Comparison of ENCODE assay signal across 25 cellular contexts in genomic region chr4:156194896-156195295, GRCh38.
"Had no signal": no experiment of that assay in that cellular context is flagged by ENCODE, and none has a peak within 500 bp of the region (broad histone marks: within the 10 kb centered on the region; RNA-seq: fewer than 3 reads in every experiment).

No MANE protein-coding gene starts in this region.

- H3K27ac ChIP-seq: colonic mucosa, gastrocnemius medialis, heart left ventricle, left ventricle myocardium inferior, stomach had no signal

- H3K9me3 ChIP-seq: colonic mucosa, gastrocnemius medialis, heart left ventricle, left ventricle myocardium inferior, mucosa of descending colon, stomach had no signal

- DNase-seq: activated B cell treated with CpG ODN at 0.5 μM for 24 hours; activated CD4-positive, alpha-beta T cell treated with anti-CD3 and anti-CD28 coated beads for 48 hours; activated CD8-positive, alpha-beta T cell treated with anti-CD3 and anti-CD28 coated beads for 36 hours; activated effector memory CD4-positive, alpha-beta T cell treated with Interleukin-2 at 50 U/mL for 16 hours; activated naive CD4-positive, alpha-beta T cell treated with anti-CD3 and anti-CD28 coated beads, Interleukin-2, amount 10 ng/mL, durations not matched to agents 7 days and 5 days; activated naive CD8-positive, alpha-beta T cell treated with anti-CD3 and anti-CD28 coated beads, Interleukin-2, amount 50 U/mL, for 24 hours; activated T-cell treated with anti-CD3 and anti-CD28 coated beads, Interleukin-2, amount 50 U/mL, for 4 hours; anterior cingulate cortex; colonic mucosa; erythroblast; gastrocnemius medialis; heart left ventricle; left ventricle myocardium inferior; mucosa of descending colon; naive B cell; right cardiac atrium; stimulated activated CD4-positive, alpha-beta T cell treated with anti-CD3 and anti-CD28 coated beads, Interleukin-4, amount 100 ng/mL, for 1 hour; stomach had no signal

- H3K9me3 Mint-ChIP-seq: activated B cell treated with CpG ODN at 0.5 μM for 24 hours; activated CD8-positive, alpha-beta T cell treated with anti-CD3 and anti-CD28 coated beads for 36 hours; activated naive CD4-positive, alpha-beta T cell treated with anti-CD3 and anti-CD28 coated beads, Interleukin-2, amount 10 ng/mL, durations not matched to agents 7 days and 5 days; activated naive CD8-positive, alpha-beta T cell treated with anti-CD3 and anti-CD28 coated beads, Interleukin-2, amount 50 U/mL, for 24 hours; naive B cell; neural crest cell had no signal

- H3K4me1 ChIP-seq: colonic mucosa, heart left ventricle, left ventricle myocardium inferior, stomach had no signal

- H3K4me3 ChIP-seq: colonic mucosa, gastrocnemius medialis, heart left ventricle, left ventricle myocardium inferior, mucosa of descending colon, skin epidermis, stomach had no signal

- H3K27ac Mint-ChIP-seq: activated B cell treated with CpG ODN at 0.5 μM for 24 hours; activated CD8-positive, alpha-beta T cell treated with anti-CD3 and anti-CD28 coated beads for 36 hours; activated naive CD4-positive, alpha-beta T cell treated with anti-CD3 and anti-CD28 coated beads, Interleukin-2, amount 10 ng/mL, durations not matched to agents 7 days and 5 days; activated naive CD8-positive, alpha-beta T cell treated with anti-CD3 and anti-CD28 coated beads, Interleukin-2, amount 50 U/mL, for 24 hours; memory B cell; stimulated activated effector memory CD8-positive, alpha-beta T cell treated with anti-CD3 and anti-CD28 coated beads, Interleukin-12 subunit alpha, Interleukin-12 subunit beta, amount 100 ng/mL, for 72 hours; type B pancreatic cell had no signal

- H3K36me3 ChIP-seq: colonic mucosa, gastrocnemius medialis, heart left ventricle, left ventricle myocardium inferior, stomach had no signal

- H3K27me3 Mint-ChIP-seq: activated B cell treated with CpG ODN at 0.5 μM for 24 hours; activated CD8-positive, alpha-beta T cell treated with anti-CD3 and anti-CD28 coated beads for 36 hours; activated naive CD4-positive, alpha-beta T cell treated with anti-CD3 and anti-CD28 coated beads, Interleukin-2, amount 10 ng/mL, durations not matched to agents 7 days and 5 days; activated naive CD8-positive, alpha-beta T cell treated with anti-CD3 and anti-CD28 coated beads, Interleukin-2, amount 50 U/mL, for 24 hours; brain; central memory CD8-positive, alpha-beta T cell; memory B cell; naive B cell; type B pancreatic cell had no signal

- H3K36me3 Mint-ChIP-seq: activated naive CD4-positive, alpha-beta T cell treated with anti-CD3 and anti-CD28 coated beads, Interleukin-2, amount 10 ng/mL, durations not matched to agents 7 days and 5 days; brain; memory B cell; naive B cell; stimulated activated effector memory CD8-positive, alpha-beta T cell treated with anti-CD3 and anti-CD28 coated beads, Interleukin-12 subunit alpha, Interleukin-12 subunit beta, amount 100 ng/mL, for 72 hours; type B pancreatic cell had no signal

- H3K4me1 Mint-ChIP-seq: activated B cell treated with CpG ODN at 0.5 μM for 24 hours; activated naive CD4-positive, alpha-beta T cell treated with anti-CD3 and anti-CD28 coated beads, Interleukin-2, amount 10 ng/mL, durations not matched to agents 7 days and 5 days; activated naive CD8-positive, alpha-beta T cell treated with anti-CD3 and anti-CD28 coated beads, Interleukin-2, amount 50 U/mL, for 24 hours; central memory CD8-positive, alpha-beta T cell; memory B cell; stimulated activated effector memory CD8-positive, alpha-beta T cell treated with anti-CD3 and anti-CD28 coated beads, Interleukin-12 subunit alpha, Interleukin-12 subunit beta, amount 100 ng/mL, for 72 hours had no signal

- H3K4me3 Mint-ChIP-seq: activated B cell treated with CpG ODN at 0.5 μM for 24 hours; activated CD8-positive, alpha-beta T cell treated with anti-CD3 and anti-CD28 coated beads for 36 hours; activated naive CD4-positive, alpha-beta T cell treated with anti-CD3 and anti-CD28 coated beads, Interleukin-2, amount 10 ng/mL, durations not matched to agents 7 days and 5 days; activated naive CD8-positive, alpha-beta T cell treated with anti-CD3 and anti-CD28 coated beads, Interleukin-2, amount 50 U/mL, for 24 hours; activated T-cell treated with anti-CD3 and anti-CD28 coated beads, Interleukin-2, amount 50 U/mL, for 4 hours; brain; central memory CD8-positive, alpha-beta T cell; memory B cell; naive B cell; neural crest cell; stimulated activated effector memory CD8-positive, alpha-beta T cell treated with anti-CD3 and anti-CD28 coated beads, Interleukin-12 subunit alpha, Interleukin-12 subunit beta, amount 100 ng/mL, for 72 hours; type B pancreatic cell had no signal

- H3K27me3 ChIP-seq: colonic mucosa, gastrocnemius medialis, heart left ventricle, stomach had no signal
